2 cellular contexts compared by ENCODE assay signal in the genomic region with DNA sequence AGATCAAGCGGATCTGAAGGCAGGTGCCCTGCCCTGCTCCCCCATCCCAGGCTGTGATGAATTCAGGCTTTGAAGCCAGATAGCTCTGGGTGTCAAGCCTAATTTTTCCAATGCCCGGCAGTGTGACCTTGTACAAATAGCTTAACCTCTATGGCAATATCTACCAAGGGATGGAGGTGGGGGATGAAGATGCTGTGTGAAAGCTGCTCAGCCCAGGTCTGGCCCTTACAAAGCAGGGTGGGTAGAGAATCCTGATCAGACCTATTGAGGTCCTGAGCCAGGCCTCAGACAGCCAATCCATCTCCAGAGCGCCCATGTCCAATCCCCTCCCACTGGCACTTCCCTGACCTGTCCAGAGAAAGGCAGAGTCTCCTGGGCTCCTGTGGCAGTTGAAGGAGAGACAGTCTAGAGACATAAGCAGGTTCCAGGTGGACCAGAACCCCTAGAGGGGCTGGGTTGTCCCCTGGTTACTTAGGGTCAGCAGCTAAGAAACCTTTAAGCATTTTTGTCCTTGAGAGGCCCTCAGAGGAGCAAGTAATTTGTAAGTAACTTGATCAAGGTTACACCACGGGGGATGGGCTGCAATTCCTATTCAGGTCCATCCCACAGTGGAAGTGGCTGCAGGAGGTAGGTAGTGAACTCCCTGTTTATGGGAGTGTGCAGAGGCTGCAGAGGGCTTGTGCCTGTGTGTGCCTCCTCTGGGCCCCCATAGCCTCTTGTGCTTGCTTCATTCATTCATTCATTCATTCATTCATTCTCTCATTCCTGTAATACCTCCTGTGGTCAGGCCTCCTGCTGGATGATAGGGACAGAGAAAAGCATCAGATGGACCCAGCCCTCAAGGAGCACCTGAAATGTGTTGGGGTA.
TF ChIP-seq lines count a peak whose summit lies in the region.

No MANE protein-coding gene starts in this region.

TF ChIP-seq in SK-N-SH, 30 proteins besides CTCF, POLR2A, EP300 and RAD21:
- TF ChIP-seq FOSL2 (IDR thresholded peaks at IDR 0.05; ENCODE audit: borderline replicate concordance, low read depth) (no peak), YY1 (IDR thresholded peaks at IDR 0.05; ENCODE audit: low read depth) (no peak), FOXJ3 (CRISPR knock-in tag; IDR thresholded peaks at IDR 0.05) (no peak), NRF1 (IDR thresholded peaks at IDR 0.05; ENCODE audit: low read depth, low read length) (no peak), TAF1 (IDR thresholded peaks at IDR 0.05; ENCODE audit: borderline replicate concordance, low read depth, low read length) (no peak), ELF1 (IDR thresholded peaks at IDR 0.05) (no peak), POLR2AphosphoS5 (IDR thresholded peaks at IDR 0.05; ENCODE audit: low read depth, low read length) (no peak), TCF12 (IDR thresholded peaks at IDR 0.05) (no peak), RXRA (IDR thresholded peaks at IDR 0.05; ENCODE audit: borderline replicate concordance, low read depth) (no peak), USF1 (IDR thresholded peaks at IDR 0.05; ENCODE audit: borderline replicate concordance, low read depth) (no peak), NFIC (IDR thresholded peaks at IDR 0.05; ENCODE audit: borderline replicate concordance) (no peak), CHD2 (IDR thresholded peaks at IDR 0.05; ENCODE audit: low read length, partially characterized antibody) (no peak), TEAD4 (IDR thresholded peaks at IDR 0.05; ENCODE audit: borderline replicate concordance, insufficient read depth) (no peak)
- TF ChIP-seq, protein P1, sequence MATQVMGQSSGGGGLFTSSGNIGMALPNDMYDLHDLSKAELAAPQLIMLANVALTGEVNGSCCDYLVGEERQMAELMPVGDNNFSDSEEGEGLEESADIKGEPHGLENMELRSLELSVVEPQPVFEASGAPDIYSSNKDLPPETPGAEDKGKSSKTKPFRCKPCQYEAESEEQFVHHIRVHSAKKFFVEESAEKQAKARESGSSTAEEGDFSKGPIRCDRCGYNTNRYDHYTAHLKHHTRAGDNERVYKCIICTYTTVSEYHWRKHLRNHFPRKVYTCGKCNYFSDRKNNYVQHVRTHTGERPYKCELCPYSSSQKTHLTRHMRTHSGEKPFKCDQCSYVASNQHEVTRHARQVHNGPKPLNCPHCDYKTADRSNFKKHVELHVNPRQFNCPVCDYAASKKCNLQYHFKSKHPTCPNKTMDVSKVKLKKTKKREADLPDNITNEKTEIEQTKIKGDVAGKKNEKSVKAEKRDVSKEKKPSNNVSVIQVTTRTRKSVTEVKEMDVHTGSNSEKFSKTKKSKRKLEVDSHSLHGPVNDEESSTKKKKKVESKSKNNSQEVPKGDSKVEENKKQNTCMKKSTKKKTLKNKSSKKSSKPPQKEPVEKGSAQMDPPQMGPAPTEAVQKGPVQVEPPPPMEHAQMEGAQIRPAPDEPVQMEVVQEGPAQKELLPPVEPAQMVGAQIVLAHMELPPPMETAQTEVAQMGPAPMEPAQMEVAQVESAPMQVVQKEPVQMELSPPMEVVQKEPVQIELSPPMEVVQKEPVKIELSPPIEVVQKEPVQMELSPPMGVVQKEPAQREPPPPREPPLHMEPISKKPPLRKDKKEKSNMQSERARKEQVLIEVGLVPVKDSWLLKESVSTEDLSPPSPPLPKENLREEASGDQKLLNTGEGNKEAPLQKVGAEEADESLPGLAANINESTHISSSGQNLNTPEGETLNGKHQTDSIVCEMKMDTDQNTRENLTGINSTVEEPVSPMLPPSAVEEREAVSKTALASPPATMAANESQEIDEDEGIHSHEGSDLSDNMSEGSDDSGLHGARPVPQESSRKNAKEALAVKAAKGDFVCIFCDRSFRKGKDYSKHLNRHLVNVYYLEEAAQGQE (IDR thresholded peaks at IDR 0.05; ENCODE audit: low read depth, low read length) = no peak
- TF ChIP-seq, protein P2, sequence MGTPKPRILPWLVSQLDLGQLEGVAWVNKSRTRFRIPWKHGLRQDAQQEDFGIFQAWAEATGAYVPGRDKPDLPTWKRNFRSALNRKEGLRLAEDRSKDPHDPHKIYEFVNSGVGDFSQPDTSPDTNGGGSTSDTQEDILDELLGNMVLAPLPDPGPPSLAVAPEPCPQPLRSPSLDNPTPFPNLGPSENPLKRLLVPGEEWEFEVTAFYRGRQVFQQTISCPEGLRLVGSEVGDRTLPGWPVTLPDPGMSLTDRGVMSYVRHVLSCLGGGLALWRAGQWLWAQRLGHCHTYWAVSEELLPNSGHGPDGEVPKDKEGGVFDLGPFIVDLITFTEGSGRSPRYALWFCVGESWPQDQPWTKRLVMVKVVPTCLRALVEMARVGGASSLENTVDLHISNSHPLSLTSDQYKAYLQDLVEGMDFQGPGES (IDR thresholded peaks at IDR 0.05; ENCODE audit: low read depth, low read length) = no peak
- TF ChIP-seq, protein P3, sequence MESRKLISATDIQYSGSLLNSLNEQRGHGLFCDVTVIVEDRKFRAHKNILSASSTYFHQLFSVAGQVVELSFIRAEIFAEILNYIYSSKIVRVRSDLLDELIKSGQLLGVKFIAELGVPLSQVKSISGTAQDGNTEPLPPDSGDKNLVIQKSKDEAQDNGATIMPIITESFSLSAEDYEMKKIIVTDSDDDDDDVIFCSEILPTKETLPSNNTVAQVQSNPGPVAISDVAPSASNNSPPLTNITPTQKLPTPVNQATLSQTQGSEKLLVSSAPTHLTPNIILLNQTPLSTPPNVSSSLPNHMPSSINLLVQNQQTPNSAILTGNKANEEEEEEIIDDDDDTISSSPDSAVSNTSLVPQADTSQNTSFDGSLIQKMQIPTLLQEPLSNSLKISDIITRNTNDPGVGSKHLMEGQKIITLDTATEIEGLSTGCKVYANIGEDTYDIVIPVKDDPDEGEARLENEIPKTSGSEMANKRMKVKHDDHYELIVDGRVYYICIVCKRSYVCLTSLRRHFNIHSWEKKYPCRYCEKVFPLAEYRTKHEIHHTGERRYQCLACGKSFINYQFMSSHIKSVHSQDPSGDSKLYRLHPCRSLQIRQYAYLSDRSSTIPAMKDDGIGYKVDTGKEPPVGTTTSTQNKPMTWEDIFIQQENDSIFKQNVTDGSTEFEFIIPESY (IDR thresholded peaks at IDR 0.05; ENCODE audit: borderline replicate concordance, low read depth) = no peak

TF ChIP-seq in SK-N-SH treated with all-trans-retinoic acid at 6 μM for 48 hours, 23 proteins besides CTCF, POLR2A, EP300 and RAD21:
- no peak for TF ChIP-seq TOX (CRISPR knock-in tag; IDR thresholded peaks at IDR 0.05; ENCODE audit: borderline replicate concordance)
- no peak for TF ChIP-seq CREB5 (CRISPR knock-in tag; IDR thresholded peaks at IDR 0.05; ENCODE audit: low read depth)
- no peak for TF ChIP-seq PPARA (CRISPR knock-in tag; IDR thresholded peaks at IDR 0.05; ENCODE audit: borderline replicate concordance)
- TF ChIP-seq, protein P4, sequence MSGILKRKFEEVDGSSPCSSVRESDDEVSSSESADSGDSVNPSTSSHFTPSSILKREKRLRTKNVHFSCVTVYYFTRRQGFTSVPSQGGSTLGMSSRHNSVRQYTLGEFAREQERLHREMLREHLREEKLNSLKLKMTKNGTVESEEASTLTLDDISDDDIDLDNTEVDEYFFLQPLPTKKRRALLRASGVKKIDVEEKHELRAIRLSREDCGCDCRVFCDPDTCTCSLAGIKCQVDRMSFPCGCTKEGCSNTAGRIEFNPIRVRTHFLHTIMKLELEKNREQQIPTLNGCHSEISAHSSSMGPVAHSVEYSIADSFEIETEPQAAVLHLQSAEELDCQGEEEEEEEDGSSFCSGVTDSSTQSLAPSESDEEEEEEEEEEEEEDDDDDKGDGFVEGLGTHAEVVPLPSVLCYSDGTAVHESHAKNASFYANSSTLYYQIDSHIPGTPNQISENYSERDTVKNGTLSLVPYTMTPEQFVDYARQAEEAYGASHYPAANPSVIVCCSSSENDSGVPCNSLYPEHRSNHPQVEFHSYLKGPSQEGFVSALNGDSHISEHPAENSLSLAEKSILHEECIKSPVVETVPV (CRISPR knock-in tag; IDR thresholded peaks at IDR 0.05) = no peak
- TF ChIP-seq BACH2 (CRISPR knock-in tag; IDR thresholded peaks at IDR 0.05; ENCODE audit: borderline replicate concordance) = no peak
- TF ChIP-seq ZFP3 (CRISPR knock-in tag; IDR thresholded peaks at IDR 0.05) = no peak
- no peak for TF ChIP-seq SNAI2 (CRISPR knock-in tag; IDR thresholded peaks at IDR 0.05)
- TF ChIP-seq, protein P5, sequence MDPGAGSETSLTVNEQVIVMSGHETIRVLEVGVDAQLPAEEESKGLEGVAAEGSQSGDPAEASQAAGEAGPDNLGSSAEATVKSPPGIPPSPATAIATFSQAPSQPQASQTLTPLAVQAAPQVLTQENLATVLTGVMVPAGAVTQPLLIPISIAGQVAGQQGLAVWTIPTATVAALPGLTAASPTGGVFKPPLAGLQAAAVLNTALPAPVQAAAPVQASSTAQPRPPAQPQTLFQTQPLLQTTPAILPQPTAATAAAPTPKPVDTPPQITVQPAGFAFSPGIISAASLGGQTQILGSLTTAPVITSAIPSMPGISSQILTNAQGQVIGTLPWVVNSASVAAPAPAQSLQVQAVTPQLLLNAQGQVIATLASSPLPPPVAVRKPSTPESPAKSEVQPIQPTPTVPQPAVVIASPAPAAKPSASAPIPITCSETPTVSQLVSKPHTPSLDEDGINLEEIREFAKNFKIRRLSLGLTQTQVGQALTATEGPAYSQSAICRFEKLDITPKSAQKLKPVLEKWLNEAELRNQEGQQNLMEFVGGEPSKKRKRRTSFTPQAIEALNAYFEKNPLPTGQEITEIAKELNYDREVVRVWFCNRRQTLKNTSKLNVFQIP (CRISPR knock-in tag; IDR thresholded peaks at IDR 0.05; ENCODE audit: borderline replicate concordance, low read depth) = no peak
- no peak for TF ChIP-seq ZNF70 (CRISPR knock-in tag; IDR thresholded peaks at IDR 0.05)
- TF ChIP-seq GLIS3 (CRISPR knock-in tag; IDR thresholded peaks at IDR 0.05) = no peak
- no peak for TF ChIP-seq OSR1 (CRISPR knock-in tag; IDR thresholded peaks at IDR 0.05)
- no peak for TF ChIP-seq ESRRG (CRISPR knock-in tag; IDR thresholded peaks at IDR 0.05)
- TF ChIP-seq PATZ1 (CRISPR knock-in tag; IDR thresholded peaks at IDR 0.05; ENCODE audit: borderline replicate concordance) = no peak
- no peak for TF ChIP-seq ZNF8 (CRISPR knock-in tag; IDR thresholded peaks at IDR 0.05)
- no peak for TF ChIP-seq CSDC2 (CRISPR knock-in tag; IDR thresholded peaks at IDR 0.05)
- TF ChIP-seq ZNF565 (CRISPR knock-in tag; conservative IDR thresholded peaks at IDR 0.05; ENCODE audit: low read depth) = no peak
- no peak for TF ChIP-seq ISL1 (CRISPR knock-in tag; IDR thresholded peaks at IDR 0.05)
- no peak for TF ChIP-seq ZC3H10 (CRISPR knock-in tag; IDR thresholded peaks at IDR 0.05)
- TF ChIP-seq ZFP30 (CRISPR knock-in tag; IDR thresholded peaks at IDR 0.05) = no peak
